Comparison of ENCODE assay signal across 21 cellular contexts in the genomic region with DNA sequence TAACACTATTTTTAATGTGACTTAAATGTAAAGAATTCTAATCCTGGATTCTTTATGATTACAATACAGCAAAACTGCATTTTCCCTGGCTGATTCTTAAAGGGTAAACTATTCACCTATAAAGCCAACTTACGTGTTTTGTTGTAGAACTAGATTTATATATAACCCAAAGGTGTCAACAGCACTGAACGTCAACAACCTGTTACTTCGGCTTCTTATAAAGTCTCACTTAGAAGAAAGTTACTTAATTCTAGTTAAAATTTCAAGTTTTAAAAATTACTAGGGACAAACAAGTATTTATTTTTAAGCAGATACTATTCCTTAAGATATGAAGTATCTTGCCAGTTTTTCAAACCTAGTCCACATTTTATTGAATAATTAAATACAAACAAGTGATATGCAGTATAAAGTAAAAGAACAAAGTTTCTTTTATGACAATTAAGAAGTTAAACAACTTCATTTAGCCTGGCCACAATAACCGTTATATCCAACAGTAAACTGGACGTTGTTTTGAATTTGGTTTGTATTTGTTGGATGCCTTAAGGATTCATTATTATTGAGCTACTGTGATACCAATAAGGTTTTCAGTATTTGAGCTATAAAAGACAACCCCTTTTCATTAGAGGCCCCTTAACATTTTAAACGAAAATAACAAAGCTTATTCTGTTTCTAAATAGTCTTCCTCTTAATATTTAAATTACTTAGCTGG.
DNase-seq lines count a peak whose midpoint lies in the region; FAIRE-seq and TF ChIP-seq lines count a peak whose summit lies in the region.
"Had no signal": no experiment of that assay in that cellular context is flagged by ENCODE, and none has a peak within 500 bp of the region (broad histone marks: within the 10 kb centered on the region; RNA-seq: fewer than 3 reads in every experiment).

No MANE protein-coding gene starts in this region.

- peak overlapping the region; percentile 1 for H3K27ac ChIP-seq in vagina
- H3K27ac ChIP-seq: C4-2B, GM23248, suprapubic skin had no signal

- peak; percentile 83 for FAIRE-seq in islet of Langerhans (lab: Jason Lieb, UNC)
- FAIRE-seq: K562 had no signal

- TF ChIP-seq CTCF in vagina (IDR thresholded peaks at IDR 0.05) (no peak), HFFc6 (IDR thresholded peaks at IDR 0.05) (no peak)

- DNase-seq in NCI-H526 treated with DMSO at 0.1 percent for 48 hours (lab: John Stamatoyannopoulos, UW) (peak; percentile 41), NCI-H526 (lab: John Stamatoyannopoulos, UW) (no peak), NCI-H69 (lab: John Stamatoyannopoulos, UW) (peak; percentile 53), vagina (ENCODE audit: extremely low spot score in 2 of 2) (no peak), HFFc6 (no peak), NCI-H1436 treated with DMSO at 0.1 percent for 48 hours (lab: John Stamatoyannopoulos, UW) (no peak), EL (no peak)
- DNase-seq: ACHN; activated CD4-positive, alpha-beta T cell treated with anti-CD3 and anti-CD28 coated beads, Interleukin-2, amount 50 U/mL, for 1 hour; activated CD8-positive, alpha-beta memory T cell treated with anti-CD3 and anti-CD28 coated beads, Interleukin-2, amount 50 U/mL, for 48 hours; activated gamma-delta T cell treated with Interleukin-2 at 50 U/mL for 16 hours; amygdala; central memory CD4-positive, alpha-beta T cell; GM23248; MV-4-11; naive thymus-derived CD8-positive, alpha-beta T cell; NCI-H2081 had no signal

- H3K27me3 ChIP-seq in vagina, result no peaks in the 10 kb centered on the region

- intact Hi-C loops in vagina (cut with DNase I), result loop anchor here (5.0 to 10.0 kb wide), 2 partner anchors 490 to 792 kb away; a partner anchor contains a TSS

- H3K27ac Mint-ChIP-seq in HFFc6, result no peak overlapping the region
- H3K27ac Mint-ChIP-seq: naive thymus-derived CD8-positive, alpha-beta T cell had no signal

- no peak overlapping the region for H3K4me3 Mint-ChIP-seq in HFFc6

- H3K36me3 ChIP-seq in vagina, result no peaks in the 10 kb centered on the region
- H3K36me3 ChIP-seq: suprapubic skin had no signal

- no peak overlapping the region for H3K4me3 ChIP-seq in vagina
- H3K4me3 ChIP-seq: GM23248, K562 had no signal

- TF ChIP-seq POLR2A in vagina (IDR thresholded peaks at IDR 0.05), result no peak

- H3K4me1 Mint-ChIP-seq in HFFc6 (ENCODE audit: low read depth), result no peaks in the 10 kb centered on the region

- no peaks in the 10 kb centered on the region for H3K9me3 Mint-ChIP-seq in HFFc6
- H3K9me3 Mint-ChIP-seq: naive thymus-derived CD8-positive, alpha-beta T cell had no signal

- H3K4me1 ChIP-seq in vagina, result peaks cover 21% of the 10 kb centered on the region

- H3K36me3 Mint-ChIP-seq in HFFc6 (ENCODE audit: low read depth), result no peaks in the 10 kb centered on the region

- H3K9me3 ChIP-seq in vagina, result no peaks in the 10 kb centered on the region
- H3K9me3 ChIP-seq: suprapubic skin had no signal

- peaks cover 20% of the 10 kb centered on the region for H3K27me3 Mint-ChIP-seq in HFFc6 (ENCODE audit: insufficient read depth)

Comparison
In these comparisons a context has a peak if more than half of its experiments do, and no peak if none do; other contexts are left out.
1. DNase-seq: peak in NCI-H526 treated with DMSO at 0.1 percent for 48 hours (single experiment) and NCI-H69 (single experiment); none in NCI-H526 (0 of 2), vagina (0 of 2), HFFc6 (single experiment), NCI-H1436 treated with DMSO at 0.1 percent for 48 hours (single experiment) and EL (single experiment).